3 cellular contexts compared by ENCODE assay signal in genomic region chr7:141400356-141400755, GRCh38.
"Had no signal": no experiment of that assay in that cellular context is flagged by ENCODE, and none has a peak within 500 bp of the region (broad histone marks: within the 10 kb centered on the region; RNA-seq: fewer than 3 reads in every experiment).

No MANE protein-coding gene starts in this region.

- H3K4me3 ChIP-seq: GM12878 had no signal

- DNase-seq: GDM1, GF-D8 had no signal

- ATAC-seq: GM12878 had no signal
